ENCODE assay signal across 12 cellular contexts in genomic region chr20:61753196-61753942, GRCh38.
DNase-seq lines count a peak whose midpoint lies in the region; ATAC-seq and TF ChIP-seq lines count a peak whose summit lies in the region.
"Had no signal": no experiment of that assay in that cellular context is flagged by ENCODE, and none has a peak within 500 bp of the region (broad histone marks: within the 10 kb centered on the region; RNA-seq: fewer than 3 reads in every experiment).

No MANE protein-coding gene starts in this region.

- peak overlapping the region in 8 of 11 experiments; percentile 5 to 73 (median 31); a peak in 14 of 22 replicates for H3K9ac ChIP-seq in BLaER1 treated with 17β-estradiol and CSF1 and Interleukin-3, amounts not matched to agents 10 nM and 100 nM

- H3K36me3 ChIP-seq in BLaER1 treated with 17β-estradiol and CSF1 and Interleukin-3, amounts not matched to agents 10 nM and 100 nM: peaks cover 0 to 14% (median 0%) of the 10 kb centered on the region in 11 experiments; a peak in 3 of 22 replicates
- H3K36me3 ChIP-seq in mesodermal cell (ENCODE audit: control insufficient read depth, insufficient read depth, low read length) (no peaks in the 10 kb centered on the region), heart left ventricle (no peaks in the 10 kb centered on the region)
- H3K36me3 ChIP-seq: esophagus squamous epithelium had no signal

- H3K4me3 Mint-ChIP-seq in activated T-cell treated with anti-CD3 and anti-CD28 coated beads, Interleukin-2, amount 50 U/mL, for 72 hours: no peak overlapping the region

- no peak for ATAC-seq in heart left ventricle
- ATAC-seq in activated T-cell treated with anti-CD3 and anti-CD28 coated beads, Interleukin-2, amount 50 U/mL, for 72 hours (replicated peaks in 1 of 2): no peak

- peak; percentile 75 for DNase-seq in M059J (ENCODE audit: low read depth)
- peak; percentile 31 for DNase-seq in epithelial cell of esophagus (ENCODE audit: low read depth)
- DNase-seq in SK-N-DZ (ENCODE audit: low spot score): no peak
- DNase-seq in OCI-M1 (lab: John Stamatoyannopoulos, UW): no peak
- no peak for DNase-seq in heart left ventricle
- DNase-seq in activated T-cell treated with anti-CD3 and anti-CD28 coated beads, Interleukin-2, amount 50 U/mL, for 72 hours: no peak
- DNase-seq: esophagus squamous epithelium; NCI-H526 treated with DMSO at 0.1 percent for 48 hours; stimulated activated CD4-positive, alpha-beta T cell treated with anti-CD3 and anti-CD28 coated beads, Interleukin-12 subunit alpha, Interleukin-12 subunit beta, amount 100 ng/mL, for 4 hours; T-helper 1 cell had no signal

- H3K27me3 ChIP-seq in BLaER1 treated with 17β-estradiol and CSF1 and Interleukin-3, amounts not matched to agents 10 nM and 100 nM: no peaks in the 10 kb centered on the region
- H3K27me3 ChIP-seq in heart left ventricle: peaks cover 0 to 4% (median 0%) of the 10 kb centered on the region in 9 donors

- H3K9me3 ChIP-seq in BLaER1 treated with 17β-estradiol and CSF1 and Interleukin-3, amounts not matched to agents 10 nM and 100 nM (replicated peaks in 1 of 11): peaks cover 22 to 28% (median 24%) of the 10 kb centered on the region in 11 experiments
- peaks cover 9% of the 10 kb centered on the region for H3K9me3 ChIP-seq in mesodermal cell (ENCODE audit: control insufficient read depth, low read length)
- H3K9me3 ChIP-seq in heart left ventricle: peaks cover 0 to 24% (median 7%) of the 10 kb centered on the region in 12 donors

- H3K4me2 ChIP-seq in BLaER1 treated with 17β-estradiol and CSF1 and Interleukin-3, amounts not matched to agents 10 nM and 100 nM: peak overlapping the region; percentile 80 to 94 (median 89)

- WGBS in mesodermal cell (ENCODE audit: insufficient coverage in 2 of 2), 2 experiments: 69 to 71% methylated on average over 13 to 14 of the region's 14 CpGs
- 61 to 69% (median 65%) methylated on average over 14 of the region's 14 CpGs for WGBS in heart left ventricle, 4 donors

- no peaks in the 10 kb centered on the region for H3K4me1 Mint-ChIP-seq in activated T-cell treated with anti-CD3 and anti-CD28 coated beads, Interleukin-2, amount 50 U/mL, for 72 hours (ENCODE audit: low read depth)

- H3K4me1 ChIP-seq in BLaER1 treated with 17β-estradiol and CSF1 and Interleukin-3, amounts not matched to agents 10 nM and 100 nM: peaks cover 42 to 68% (median 53%) of the 10 kb centered on the region in 10 experiments
- H3K4me1 ChIP-seq in mesodermal cell (ENCODE audit: control insufficient read depth, insufficient read depth, low read length, poor library complexity, severe bottlenecking) (peaks cover 22% of the 10 kb centered on the region), heart left ventricle (no peaks in the 10 kb centered on the region)
- H3K4me1 ChIP-seq: esophagus squamous epithelium had no signal

- H3K27ac Mint-ChIP-seq in activated T-cell treated with anti-CD3 and anti-CD28 coated beads, Interleukin-2, amount 50 U/mL, for 72 hours: no peak overlapping the region

- peaks cover 0 to 2% of the 10 kb centered on the region in 2 donors for H3K9me3 Mint-ChIP-seq in activated T-cell treated with anti-CD3 and anti-CD28 coated beads, Interleukin-2, amount 50 U/mL, for 72 hours

- intact Hi-C loops in heart left ventricle (cut with DNase I): no loop called here

- peak overlapping the region in 8 of 10 experiments; percentile 2 to 64 (median 32); a peak in 12 of 20 replicates for H3K4me3 ChIP-seq in BLaER1 treated with 17β-estradiol and CSF1 and Interleukin-3, amounts not matched to agents 10 nM and 100 nM
- H3K4me3 ChIP-seq in epithelial cell of esophagus (ENCODE audit: low read length) (no peak overlapping the region), mesodermal cell (ENCODE audit: extremely low read depth, insufficient read depth, low read length, poor library complexity, severe bottlenecking) (no peak overlapping the region), heart left ventricle (no peak overlapping the region)
- H3K4me3 ChIP-seq: esophagus squamous epithelium had no signal

- H3K27ac ChIP-seq in BLaER1 treated with 17β-estradiol and CSF1 and Interleukin-3, amounts not matched to agents 10 nM and 100 nM: peak overlapping the region in 3 of 11 experiments; percentile 16 to 42 (median 22); a peak in 7 of 22 replicates
- H3K27ac ChIP-seq in mesodermal cell (ENCODE audit: low read depth, low read length, severe bottlenecking) (peak overlapping the region; percentile 73), heart left ventricle (no peak overlapping the region)
- H3K27ac ChIP-seq: esophagus squamous epithelium had no signal

- TF ChIP-seq CTCF in epithelial cell of esophagus (IDR thresholded peaks at IDR 0.05; ENCODE audit: insufficient read depth, low read depth, low read length, missing control alignments) (no peak), heart left ventricle (IDR thresholded peaks at IDR 0.05) (no peak)

- H4K20me1 ChIP-seq in BLaER1 treated with 17β-estradiol and CSF1 and Interleukin-3, amounts not matched to agents 10 nM and 100 nM: peaks cover 0 to 40% (median 11%) of the 10 kb centered on the region in 11 experiments; a peak in 13 of 22 replicates

- no peak for TF ChIP-seq POLR2A in heart left ventricle (IDR thresholded peaks at IDR 0.05)

- no peaks in the 10 kb centered on the region for H3K36me3 Mint-ChIP-seq in activated T-cell treated with anti-CD3 and anti-CD28 coated beads, Interleukin-2, amount 50 U/mL, for 72 hours (ENCODE audit: insufficient read depth in 2 of 2)

- H3K27me3 Mint-ChIP-seq in activated T-cell treated with anti-CD3 and anti-CD28 coated beads, Interleukin-2, amount 50 U/mL, for 72 hours (ENCODE audit: low read depth): peaks cover 1% of the 10 kb centered on the region

Comparison
In these comparisons a context has a peak if more than half of its experiments do, and no peak if none do; other contexts are left out.
1. H3K4me3 ChIP-seq: peak in BLaER1 treated with 17β-estradiol and CSF1 and Interleukin-3, amounts not matched to agents 10 nM and 100 nM (8 of 10); none in epithelial cell of esophagus (single experiment), mesodermal cell (single experiment) and heart left ventricle (0 of 12).
2. DNase-seq: peak in M059J (single experiment) and epithelial cell of esophagus (single experiment); none in SK-N-DZ (single experiment), OCI-M1 (single experiment), heart left ventricle (0 of 5) and activated T-cell treated with anti-CD3 and anti-CD28 coated beads, Interleukin-2, amount 50 U/mL, for 72 hours (0 of 2).